In the genomic region with DNA sequence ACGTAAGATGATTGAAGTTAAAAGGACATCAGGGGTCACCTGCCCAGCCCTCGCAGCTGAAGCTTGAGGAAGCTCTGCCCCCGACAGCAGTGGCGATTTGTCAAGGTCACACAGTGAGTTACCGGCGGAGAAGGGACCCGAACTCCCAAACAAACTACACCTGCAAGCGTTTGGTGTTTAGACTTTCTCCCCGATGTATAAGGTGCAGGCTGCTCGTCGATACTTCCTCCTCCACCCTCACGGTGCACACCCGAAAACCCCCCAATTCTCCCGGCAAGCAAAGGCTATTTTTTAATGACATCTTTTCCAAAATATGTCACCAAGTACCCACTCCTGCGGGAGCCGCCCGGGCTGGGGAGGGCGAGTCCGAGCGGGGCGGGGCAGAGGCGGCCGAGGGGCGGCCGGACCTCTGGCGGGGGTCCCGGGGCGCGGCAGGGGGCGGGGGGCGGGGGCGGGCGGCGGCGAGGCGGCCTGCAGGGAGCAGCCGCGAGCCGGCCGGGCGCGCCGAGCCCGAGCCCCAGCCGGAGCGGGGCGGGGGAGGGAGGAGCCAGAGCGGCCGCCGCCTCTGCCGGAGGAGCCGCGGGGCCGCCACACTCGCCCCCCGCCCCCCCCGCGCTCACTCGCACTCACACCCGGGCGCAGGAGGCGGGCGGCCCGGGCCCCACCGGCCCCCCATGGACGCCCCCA, we compare ENCODE assay signal across 8 cellular contexts. TPM values are rescaled to one million over a fixed set of nuclear protein-coding genes. Genes with fewer than 3 reads are reported as not detected.
DNase-seq lines count a peak whose midpoint lies in the region; ATAC-seq and TF ChIP-seq lines count a peak whose summit lies in the region.

A gene with protein sequence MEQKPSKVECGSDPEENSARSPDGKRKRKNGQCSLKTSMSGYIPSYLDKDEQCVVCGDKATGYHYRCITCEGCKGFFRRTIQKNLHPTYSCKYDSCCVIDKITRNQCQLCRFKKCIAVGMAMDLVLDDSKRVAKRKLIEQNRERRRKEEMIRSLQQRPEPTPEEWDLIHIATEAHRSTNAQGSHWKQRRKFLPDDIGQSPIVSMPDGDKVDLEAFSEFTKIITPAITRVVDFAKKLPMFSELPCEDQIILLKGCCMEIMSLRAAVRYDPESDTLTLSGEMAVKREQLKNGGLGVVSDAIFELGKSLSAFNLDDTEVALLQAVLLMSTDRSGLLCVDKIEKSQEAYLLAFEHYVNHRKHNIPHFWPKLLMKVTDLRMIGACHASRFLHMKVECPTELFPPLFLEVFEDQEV (plus strand): TSS at position 619 of the 687 bp plus-strand sequence. CDS start 11,524 bp downstream, outside the sequence.

- peak within 1 kb of the TSS; percentile 85 for H3K27ac Mint-ChIP-seq in activated naive CD4-positive, alpha-beta T cell treated with anti-CD3 and anti-CD28 coated beads, Interleukin-2, amount 50 U/mL, for 24 hours

- no peaks in the 10 kb centered on the region for H3K9me3 Mint-ChIP-seq in activated naive CD4-positive, alpha-beta T cell treated with anti-CD3 and anti-CD28 coated beads, Interleukin-2, amount 50 U/mL, for 24 hours

- peak within 1 kb of the TSS; percentile 96 for H3K4me3 ChIP-seq in SJCRH30
- peak within 1 kb of the TSS; percentile 92 to 94 for H3K4me3 ChIP-seq in neutrophil (ENCODE audit: low read depth in 1 of 2, low read length in 1 of 2)
- peak within 1 kb of the TSS; percentile 74 to 99 (median 90) for H3K4me3 ChIP-seq in transverse colon

- TF ChIP-seq EP300 in transverse colon (IDR thresholded peaks at IDR 0.05; ENCODE audit: low read depth): no peak

- H3K9me3 ChIP-seq in SJCRH30 (replicated peaks): no peaks in the 10 kb centered on the region
- H3K9me3 ChIP-seq in neutrophil: no peaks in the 10 kb centered on the region
- no peaks in the 10 kb centered on the region for H3K9me3 ChIP-seq in transverse colon

- H3K4me1 Mint-ChIP-seq in activated naive CD4-positive, alpha-beta T cell treated with anti-CD3 and anti-CD28 coated beads, Interleukin-2, amount 50 U/mL, for 24 hours: peaks cover 48% of the 10 kb centered on the region

- H3K4me3 Mint-ChIP-seq in activated naive CD4-positive, alpha-beta T cell treated with anti-CD3 and anti-CD28 coated beads, Interleukin-2, amount 50 U/mL, for 24 hours: peak within 1 kb of the TSS; percentile 85

- no peaks in the 10 kb centered on the region for H3K27me3 Mint-ChIP-seq in activated naive CD4-positive, alpha-beta T cell treated with anti-CD3 and anti-CD28 coated beads, Interleukin-2, amount 50 U/mL, for 24 hours

- no peaks in the 10 kb centered on the region for H3K36me3 Mint-ChIP-seq in activated naive CD4-positive, alpha-beta T cell treated with anti-CD3 and anti-CD28 coated beads, Interleukin-2, amount 50 U/mL, for 24 hours

- TF ChIP-seq CTCF in neutrophil (IDR thresholded peaks at IDR 0.05) (no peak), transverse colon (IDR thresholded peaks at IDR 0.05) (peak in 2 of 5 experiments; percentile 25 to 27)

- H3K27ac ChIP-seq in SJCRH30 (no peak within 1 kb of the TSS; the same call in 1 of the 2 replicates), neutrophil (peak within 1 kb of the TSS; percentile 90), transverse colon (peak within 1 kb of the TSS; percentile 94 to 98 (median 96))

- WGBS in transverse colon (ENCODE audit: low coverage in 1 of 2), 2 donors: 2% methylated on average over 46 of the region's 66 CpGs; no CpG with 5 or more reads in 1 of the 2 donors

- no peak for TF ChIP-seq POLR2A in transverse colon (IDR thresholded peaks at IDR 0.05)

- in situ Hi-C loops in transverse colon (cut with MboI; ENCODE audit: low pct_ligation_motif_present in 1 of 4, low pct_unique_long_range_greater_than_20kb in 1 of 4, low sequenced_read_pairs in 3 of 4): loop anchor here in 1 of 4 donors (10.0 kb wide), 1 partner anchor 52 kb away; no protein-coding TSS in a partner anchor

- H3K4me1 ChIP-seq in SJCRH30 (peaks cover 36% of the 10 kb centered on the region), neutrophil (ENCODE audit: control insufficient read depth in 1 of 2, insufficient read depth in 1 of 2, low read depth in 1 of 2, low read length in 1 of 2) (peaks cover 32 to 43% of the 10 kb centered on the region in 2 experiments), transverse colon (peaks cover 35 to 57% (median 39%) of the 10 kb centered on the region in 4 donors)

- peak; percentile 73 for ATAC-seq in HG03280 (IDR thresholded peaks at IDR 0.05; ENCODE audit: unreplicated experiment)

- H3K27me3 ChIP-seq in SJCRH30 (no peaks in the 10 kb centered on the region; the same call in 1 of the 2 replicates), neutrophil (peaks cover 23% of the 10 kb centered on the region), transverse colon (no peaks in the 10 kb centered on the region)

- intact Hi-C loops in transverse colon (cut with DNase I; ENCODE audit: low total_unique reads): loop anchor here (5.0 kb wide), 1 partner anchor 50 kb away; no protein-coding TSS in a partner anchor

- peak; percentile 28 for DNase-seq in NCI-H2029 (lab: John Stamatoyannopoulos, UW)
- no peak for DNase-seq in NCI-H2029 treated with DMSO at 0.1 percent for 48 hours (lab: John Stamatoyannopoulos, UW)
- peak; percentile 45 to 61 for DNase-seq in SJCRH30
- peak; percentile 58 for DNase-seq in glomerular visceral epithelial cell (ENCODE audit: extremely low spot score)
- peak; percentile 82 for DNase-seq in transverse colon

- H3K36me3 ChIP-seq in SJCRH30: no peaks in the 10 kb centered on the region
- H3K36me3 ChIP-seq in neutrophil: no peaks in the 10 kb centered on the region
- H3K36me3 ChIP-seq in transverse colon: no peaks in the 10 kb centered on the region

RNA-seq across cellular contexts. Expression of the gene that starts here (rescaled TPM):
- total RNA-seq in SJCRH30 (2014; rRNA removed; shearing (Covaris generic)): 13.3 and 14.4 TPM in 2 replicates
- 10 to 100 TPM; 32.6 to 82.6 (median 58.6) TPM for total RNA-seq in transverse colon
